1 cellular context compared by ENCODE assay signal in the genomic region with DNA sequence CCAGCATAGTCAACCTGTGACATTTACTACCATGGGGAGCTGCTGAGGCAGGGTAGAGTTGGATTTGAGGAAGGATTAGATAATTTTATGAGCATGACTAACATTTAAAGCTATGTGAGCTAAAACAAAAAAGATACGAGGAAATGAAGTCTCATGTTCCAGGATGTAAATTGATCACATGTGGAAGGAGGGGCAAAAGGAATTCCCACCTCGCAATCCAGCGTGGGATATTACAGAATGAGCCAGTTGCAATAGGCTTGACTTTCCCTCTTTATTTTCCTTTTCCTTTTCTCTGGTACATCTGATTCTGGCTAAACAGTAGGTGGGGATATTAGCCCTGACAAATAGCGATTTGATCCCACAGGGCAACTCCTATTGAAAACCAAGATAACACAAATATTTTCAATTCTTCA.
TF ChIP-seq lines count a peak whose summit lies in the region.

No MANE protein-coding gene starts in this region.

TF ChIP-seq in SK-N-SH treated with all-trans-retinoic acid at 6 μM for 48 hours, 23 proteins besides CTCF, POLR2A, EP300 and RAD21 (continued from another document):
- TF ChIP-seq, protein P1, sequence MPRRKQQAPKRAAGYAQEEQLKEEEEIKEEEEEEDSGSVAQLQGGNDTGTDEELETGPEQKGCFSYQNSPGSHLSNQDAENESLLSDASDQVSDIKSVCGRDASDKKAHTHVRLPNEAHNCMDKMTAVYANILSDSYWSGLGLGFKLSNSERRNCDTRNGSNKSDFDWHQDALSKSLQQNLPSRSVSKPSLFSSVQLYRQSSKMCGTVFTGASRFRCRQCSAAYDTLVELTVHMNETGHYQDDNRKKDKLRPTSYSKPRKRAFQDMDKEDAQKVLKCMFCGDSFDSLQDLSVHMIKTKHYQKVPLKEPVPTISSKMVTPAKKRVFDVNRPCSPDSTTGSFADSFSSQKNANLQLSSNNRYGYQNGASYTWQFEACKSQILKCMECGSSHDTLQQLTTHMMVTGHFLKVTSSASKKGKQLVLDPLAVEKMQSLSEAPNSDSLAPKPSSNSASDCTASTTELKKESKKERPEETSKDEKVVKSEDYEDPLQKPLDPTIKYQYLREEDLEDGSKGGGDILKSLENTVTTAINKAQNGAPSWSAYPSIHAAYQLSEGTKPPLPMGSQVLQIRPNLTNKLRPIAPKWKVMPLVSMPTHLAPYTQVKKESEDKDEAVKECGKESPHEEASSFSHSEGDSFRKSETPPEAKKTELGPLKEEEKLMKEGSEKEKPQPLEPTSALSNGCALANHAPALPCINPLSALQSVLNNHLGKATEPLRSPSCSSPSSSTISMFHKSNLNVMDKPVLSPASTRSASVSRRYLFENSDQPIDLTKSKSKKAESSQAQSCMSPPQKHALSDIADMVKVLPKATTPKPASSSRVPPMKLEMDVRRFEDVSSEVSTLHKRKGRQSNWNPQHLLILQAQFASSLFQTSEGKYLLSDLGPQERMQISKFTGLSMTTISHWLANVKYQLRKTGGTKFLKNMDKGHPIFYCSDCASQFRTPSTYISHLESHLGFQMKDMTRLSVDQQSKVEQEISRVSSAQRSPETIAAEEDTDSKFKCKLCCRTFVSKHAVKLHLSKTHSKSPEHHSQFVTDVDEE (CRISPR knock-in tag; IDR thresholded peaks at IDR 0.05), result no peak
- TF ChIP-seq, protein P2, sequence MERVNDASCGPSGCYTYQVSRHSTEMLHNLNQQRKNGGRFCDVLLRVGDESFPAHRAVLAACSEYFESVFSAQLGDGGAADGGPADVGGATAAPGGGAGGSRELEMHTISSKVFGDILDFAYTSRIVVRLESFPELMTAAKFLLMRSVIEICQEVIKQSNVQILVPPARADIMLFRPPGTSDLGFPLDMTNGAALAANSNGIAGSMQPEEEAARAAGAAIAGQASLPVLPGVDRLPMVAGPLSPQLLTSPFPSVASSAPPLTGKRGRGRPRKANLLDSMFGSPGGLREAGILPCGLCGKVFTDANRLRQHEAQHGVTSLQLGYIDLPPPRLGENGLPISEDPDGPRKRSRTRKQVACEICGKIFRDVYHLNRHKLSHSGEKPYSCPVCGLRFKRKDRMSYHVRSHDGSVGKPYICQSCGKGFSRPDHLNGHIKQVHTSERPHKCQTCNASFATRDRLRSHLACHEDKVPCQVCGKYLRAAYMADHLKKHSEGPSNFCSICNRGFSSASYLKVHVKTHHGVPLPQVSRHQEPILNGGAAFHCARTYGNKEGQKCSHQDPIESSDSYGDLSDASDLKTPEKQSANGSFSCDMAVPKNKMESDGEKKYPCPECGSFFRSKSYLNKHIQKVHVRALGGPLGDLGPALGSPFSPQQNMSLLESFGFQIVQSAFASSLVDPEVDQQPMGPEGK (CRISPR knock-in tag; IDR thresholded peaks at IDR 0.05; ENCODE audit: borderline replicate concordance), result no peak
